ENCODE assay signal across 1 cellular context in genomic region chr10:88889559-88890337, GRCh38.
TF ChIP-seq lines count a peak whose summit lies in the region.

No MANE protein-coding gene starts in this region.

TF ChIP-seq in GM23338, 12 proteins besides CTCF, POLR2A, EP300 and RAD21 (continued from another document):
- no peak for TF ChIP-seq ZNF462 (CRISPR knock-in tag; IDR thresholded peaks at IDR 0.05)
